Comparison of ENCODE assay signal across 13 cellular contexts in the genomic region with DNA sequence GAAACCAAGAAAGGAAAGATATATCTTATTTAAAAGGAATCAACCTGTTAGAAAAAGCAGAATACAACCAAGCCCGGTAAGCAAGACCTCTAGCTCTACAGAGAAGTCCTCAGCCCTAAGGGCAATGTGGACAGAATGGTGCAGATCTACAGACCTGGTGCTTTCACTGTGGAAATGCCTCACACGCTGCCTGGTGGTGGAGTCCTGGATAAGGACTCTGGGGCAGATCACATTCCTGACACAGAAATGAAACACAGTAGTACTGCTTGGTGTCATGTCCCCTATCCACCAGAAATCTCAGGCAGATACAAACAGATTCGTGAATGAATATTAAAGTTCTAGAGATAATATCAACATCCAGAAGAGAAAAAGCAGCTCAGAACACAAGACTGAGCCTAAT. TPM values are rescaled to one million over a fixed set of nuclear protein-coding genes. Genes with fewer than 3 reads are reported as not detected.
DNase-seq lines count a peak whose midpoint lies in the region; ATAC-seq and TF ChIP-seq lines count a peak whose summit lies in the region.
"Had no signal": no experiment of that assay in that cellular context is flagged by ENCODE, and none has a peak within 500 bp of the region (broad histone marks: within the 10 kb centered on the region; RNA-seq: fewer than 3 reads in every experiment).

No MANE protein-coding gene starts in this region.

- no peaks in the 10 kb centered on the region for H3K9me3 ChIP-seq in upper lobe of right lung
- H3K9me3 ChIP-seq: A549 had no signal

- TF ChIP-seq CTCF in endothelial cell (IDR thresholded peaks at IDR 0.05; ENCODE audit: unreplicated experiment) (no peak), upper lobe of right lung (IDR thresholded peaks at IDR 0.05) (no peak)

- peaks cover 51% of the 10 kb centered on the region for H3K4me1 ChIP-seq in upper lobe of right lung

- H3K9me3 Mint-ChIP-seq in endothelial cell (ENCODE audit: unreplicated experiment): no peaks in the 10 kb centered on the region
- peaks cover 0 to 4% of the 10 kb centered on the region in 2 donors for H3K9me3 Mint-ChIP-seq in activated naive CD4-positive, alpha-beta T cell treated with anti-CD3 and anti-CD28 coated beads, Interleukin-2, amount 50 U/mL, for 72 hours

- no peaks in the 10 kb centered on the region for H3K36me3 ChIP-seq in upper lobe of right lung
- H3K36me3 ChIP-seq: WERI-Rb-1 had no signal

- peak overlapping the region; percentile 38 for H3K27ac Mint-ChIP-seq in endothelial cell (ENCODE audit: unreplicated experiment)
- no peak overlapping the region for H3K27ac Mint-ChIP-seq in activated naive CD4-positive, alpha-beta T cell treated with anti-CD3 and anti-CD28 coated beads, Interleukin-2, amount 50 U/mL, for 72 hours

- no peak overlapping the region for H3K4me3 ChIP-seq in upper lobe of right lung
- H3K4me3 ChIP-seq: A549 had no signal

- H3K27me3 ChIP-seq in upper lobe of right lung: no peaks in the 10 kb centered on the region

- intact Hi-C loops in Right ventricle myocardium superior (cut with DNase I) (loop anchor here (10.0 kb wide), 1 partner anchor 95 kb away; no protein-coding TSS in a partner anchor), Right ventricle myocardium inferior (cut with DNase I) (no loop called here), upper lobe of right lung (cut with DNase I) (loop anchor here (10.0 kb wide), 1 partner anchor 65 kb away; no protein-coding TSS in a partner anchor)

- peaks cover 86% of the 10 kb centered on the region for H3K4me1 Mint-ChIP-seq in endothelial cell (ENCODE audit: unreplicated experiment)

- H3K36me3 Mint-ChIP-seq in endothelial cell (ENCODE audit: low read depth, unreplicated experiment): peaks cover 56% of the 10 kb centered on the region
- H3K36me3 Mint-ChIP-seq in activated naive CD4-positive, alpha-beta T cell treated with anti-CD3 and anti-CD28 coated beads, Interleukin-2, amount 50 U/mL, for 72 hours: peaks cover 0 to 3% of the 10 kb centered on the region in 2 donors

- peak overlapping the region; percentile 47 for H3K4me3 Mint-ChIP-seq in endothelial cell (ENCODE audit: unreplicated experiment)

- peak; percentile 31 for ATAC-seq in Right ventricle myocardium superior (ENCODE audit: poor library complexity)
- no peak for ATAC-seq in Right ventricle myocardium inferior
- ATAC-seq in upper lobe of right lung: peak; percentile 50
- ATAC-seq in activated naive CD4-positive, alpha-beta T cell treated with anti-CD3 and anti-CD28 coated beads, Interleukin-2, amount 50 U/mL, for 72 hours: no peak

- DNase-seq in Right ventricle myocardium superior (no peak), Right ventricle myocardium inferior (ENCODE audit: missing footprints) (no peak), endothelial cell (ENCODE audit: low spot score) (no peak), myocyte (ENCODE audit: low read depth) (peak; percentile 34), upper lobe of right lung (no peak), UCSD-AML1 (lab: John Stamatoyannopoulos, UW; ENCODE audit: unreplicated experiment) (no peak), cortex of kidney (lab: John Stamatoyannopoulos, UW) (no peak)
- no peak for DNase-seq in activated naive CD4-positive, alpha-beta T cell treated with anti-CD3 and anti-CD28 coated beads, Interleukin-2, amount 50 U/mL, for 72 hours (ENCODE audit: low spot score in 2 of 2)
- DNase-seq: aorta, erythroblast, NCI-H446 treated with DMSO at 0.1 percent for 48 hours, WERI-Rb-1 had no signal

- peaks cover 14% of the 10 kb centered on the region for H3K27me3 Mint-ChIP-seq in endothelial cell (ENCODE audit: unreplicated experiment)

- H3K27ac ChIP-seq in upper lobe of right lung: no peak overlapping the region
- H3K27ac ChIP-seq: A549, WERI-Rb-1 had no signal

RNA-seq across cellular contexts. Expression of a gene that starts 6.8 kb away (rescaled TPM):
- total RNA-seq in Right ventricle myocardium superior (49.4 TPM), Right ventricle myocardium inferior (57.0 TPM), endothelial cell (ENCODE audit: unreplicated experiment) (596 TPM), myocyte (274 and 305 TPM in 2 replicates), upper lobe of right lung (215 TPM)
- 355 TPM for polyA plus RNA-seq in myocyte (2012)
- 1 to 10 TPM; 4.4 to 5.9 TPM for total RNA-seq in activated naive CD4-positive, alpha-beta T cell treated with anti-CD3 and anti-CD28 coated beads, Interleukin-2, amount 50 U/mL, for 72 hours

Comparison
In these comparisons a context has a peak if more than half of its experiments do, and no peak if none do; other contexts are left out.
1. ATAC-seq: peak in Right ventricle myocardium superior (single experiment) and upper lobe of right lung (single experiment); none in Right ventricle myocardium inferior (single experiment) and activated naive CD4-positive, alpha-beta T cell treated with anti-CD3 and anti-CD28 coated beads, Interleukin-2, amount 50 U/mL, for 72 hours (0 of 2).